Comparison of ENCODE assay signal across 17 cellular contexts in the genomic region with DNA sequence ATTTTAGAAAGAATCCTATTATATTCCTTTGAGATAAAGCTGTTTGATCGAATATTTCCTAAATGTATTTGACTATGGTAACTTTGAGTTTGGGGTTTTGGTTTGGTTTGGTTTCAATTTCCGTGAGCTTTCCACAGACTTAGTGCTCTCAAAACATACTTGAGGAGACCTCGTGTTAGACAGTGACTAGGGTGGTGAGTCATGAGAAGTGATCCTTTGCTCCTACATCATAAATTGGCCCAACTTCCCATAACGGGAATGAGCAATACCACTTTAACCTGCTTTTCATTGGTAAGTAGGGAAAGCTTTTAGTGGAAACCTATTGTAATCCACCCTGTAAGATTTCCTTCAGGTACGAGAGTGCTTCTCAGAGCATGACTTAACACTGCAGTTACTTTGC.
A peak's percentile ranks its signal among the peaks of the same experiment; 100 is the strongest.
DNase-seq lines count a peak whose midpoint lies in the region; ATAC-seq and TF ChIP-seq lines count a peak whose summit lies in the region.
"Had no signal": no experiment of that assay in that cellular context is flagged by ENCODE, and none has a peak within 500 bp of the region (broad histone marks: within the 10 kb centered on the region; RNA-seq: fewer than 3 reads in every experiment).

No MANE protein-coding gene starts in this region.

- no peak for TF ChIP-seq CTCF in AG09309 (IDR thresholded peaks at IDR 0.05; ENCODE audit: control insufficient read depth, insufficient read depth, low read depth, low read length, missing control alignments)

- no peak overlapping the region for H3K4me3 ChIP-seq in AG09309 (ENCODE audit: control insufficient read depth, low read depth, low read length)
- H3K4me3 ChIP-seq: mucosa of descending colon, psoas muscle, SJSA1 had no signal

- DNase-seq in AG09309 (ENCODE audit: low read depth) (peak; percentile 80), HPDE6-E6E7 (ENCODE audit: extremely low spot score) (peak; percentile 17), amniotic stem cell (lab: John Stamatoyannopoulos, UW) (peak; percentile 49), iris pigment epithelial cell (ENCODE audit: low read depth) (peak; percentile 74), CD1c-positive myeloid dendritic cell (ENCODE audit: extremely low spot score) (no peak), NCI-H524 treated with DMSO at 0.1 percent for 48 hours (lab: John Stamatoyannopoulos, UW) (no peak)
- no peak for DNase-seq in stimulated activated CD4-positive, alpha-beta T cell treated with anti-CD3 and anti-CD28 coated beads, Interleukin-4, amount 100 ng/mL, for 1 hour
- DNase-seq: activated naive CD4-positive, alpha-beta T cell treated with anti-CD3 and anti-CD28 coated beads for 36 hours; mucosa of descending colon; NCI-H1105; NCI-H510A treated with DMSO at 0.1 percent for 48 hours; psoas muscle; stimulated activated CD4-positive, alpha-beta T cell treated with anti-CD3 and anti-CD28 coated beads, Interleukin-4, amount 100 ng/mL, for 24 hours; stimulated activated naive CD4-positive, alpha-beta T cell had no signal

- ATAC-seq in GM19397 (IDR thresholded peaks at IDR 0.05; ENCODE audit: unreplicated experiment) = no peak
- ATAC-seq: esophagus mucosa, mucosa of descending colon, psoas muscle had no signal

Comparison
In these comparisons a context has a peak if more than half of its experiments do, and no peak if none do; other contexts are left out.
1. DNase-seq: peak in AG09309 (single experiment), HPDE6-E6E7 (single experiment), amniotic stem cell (single experiment) and iris pigment epithelial cell (single experiment); none in stimulated activated CD4-positive, alpha-beta T cell treated with anti-CD3 and anti-CD28 coated beads, Interleukin-4, amount 100 ng/mL, for 1 hour (single experiment), CD1c-positive myeloid dendritic cell (single experiment) and NCI-H524 treated with DMSO at 0.1 percent for 48 hours (single experiment).